9 cellular contexts compared by ENCODE assay signal in the genomic region with DNA sequence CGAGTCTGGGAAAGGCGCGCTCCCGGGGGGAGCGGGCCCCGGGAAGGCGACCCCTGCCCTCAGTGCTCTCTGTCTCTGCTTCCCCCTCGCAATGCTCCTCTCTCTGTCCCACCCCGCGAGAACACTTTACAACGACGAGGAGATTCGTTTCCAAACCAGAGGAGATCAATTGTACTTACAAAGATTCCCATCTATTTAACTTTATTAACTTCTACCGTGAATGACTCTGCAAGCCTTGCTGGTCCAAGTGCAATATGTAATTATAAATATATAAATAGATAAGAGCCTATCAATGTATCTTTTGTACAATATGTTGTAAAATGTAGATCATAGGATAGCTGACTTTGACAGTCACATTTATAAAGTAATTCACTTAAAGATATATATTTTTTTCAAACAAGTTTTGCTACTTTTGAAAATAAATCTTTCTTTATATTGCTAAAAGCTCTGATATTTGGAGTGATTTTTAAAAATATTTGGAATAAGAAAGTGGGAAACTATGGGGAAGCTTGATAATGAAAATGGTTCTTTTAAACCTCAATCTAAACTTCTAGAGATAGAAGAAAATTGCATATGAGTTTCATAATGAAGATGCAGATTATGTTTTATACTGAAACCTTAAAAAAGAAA. TPM values are rescaled to one million over a fixed set of nuclear protein-coding genes. Genes with fewer than 3 reads are reported as not detected.
DNase-seq lines count a peak whose midpoint lies in the region; ATAC-seq, FAIRE-seq and TF ChIP-seq lines count a peak whose summit lies in the region.
"Had no signal": no experiment of that assay in that cellular context is flagged by ENCODE, and none has a peak within 500 bp of the region (broad histone marks: within the 10 kb centered on the region; RNA-seq: fewer than 3 reads in every experiment).

No MANE protein-coding gene starts in this region.

- TF ChIP-seq CTCF in activated CD8-positive, alpha-beta T cell treated with anti-CD3 and anti-CD28 coated beads for 36 hours (IDR thresholded peaks at IDR 0.05), result no peak

- CTCF ChIA-PET in activated CD8-positive, alpha-beta T cell treated with anti-CD3 and anti-CD28 coated beads for 36 hours (lab: Charles Lee), result interaction anchor here (0.7 kb wide), 1 partner anchor 54 kb away, joined by 3 read pairs; no protein-coding TSS in a partner anchor

- DNase-seq in activated CD8-positive, alpha-beta T cell treated with anti-CD3 and anti-CD28 coated beads for 36 hours, result no peak
- DNase-seq in small intestine (no peak), GM19240 (ENCODE audit: insufficient read length, low spot score) (no peak)
- no peak for DNase-seq in activated CD4-positive, alpha-beta T cell treated with anti-CD3 and anti-CD28 coated beads for 4 hours
- DNase-seq: NCI-H187 treated with DMSO at 0.1 percent for 48 hours; stimulated activated CD4-positive, alpha-beta T cell treated with anti-CD3 and anti-CD28 coated beads, Interleukin-2, amount 100 ng/mL, for 48 hours had no signal

- no peaks in the 10 kb centered on the region for H3K9me3 Mint-ChIP-seq in activated CD8-positive, alpha-beta T cell treated with anti-CD3 and anti-CD28 coated beads for 36 hours

- H3K4me3 ChIP-seq in HUES48 (ENCODE audit: low read depth, low read length) (peak overlapping the region; percentile 57), iPS-18c (ENCODE audit: insufficient read depth, low read depth, low read length) (peak overlapping the region; percentile 40), small intestine (ENCODE audit: low read depth in 1 of 2, low read length in 2 of 2) (peak overlapping the region; percentile 27 to 38)

- POLR2A ChIA-PET in activated CD8-positive, alpha-beta T cell treated with anti-CD3 and anti-CD28 coated beads for 36 hours (lab: Charles Lee), result no interaction called here

- H3K27me3 ChIP-seq in HUES48 (ENCODE audit: control insufficient read depth, insufficient read depth, low read length) (peaks cover 100% of the 10 kb centered on the region), small intestine (ENCODE audit: control insufficient read depth in 2 of 2, insufficient read depth in 2 of 2, low read length in 2 of 2) (peaks cover 8 to 17% of the 10 kb centered on the region in 2 donors)

- no peak for ATAC-seq in activated CD8-positive, alpha-beta T cell treated with anti-CD3 and anti-CD28 coated beads for 36 hours
- ATAC-seq in GM21515 (IDR thresholded peaks at IDR 0.05; ENCODE audit: unreplicated experiment), result no peak

- peak overlapping the region; percentile 35 for H3K4me3 Mint-ChIP-seq in activated CD8-positive, alpha-beta T cell treated with anti-CD3 and anti-CD28 coated beads for 36 hours

- H3K27ac ChIP-seq in HUES48 (ENCODE audit: low read depth, low read length) (no peak overlapping the region), small intestine (ENCODE audit: low read depth in 1 of 2, low read length in 1 of 2) (peak overlapping the region; percentile 30 to 94)

- H3K27ac Mint-ChIP-seq in activated CD8-positive, alpha-beta T cell treated with anti-CD3 and anti-CD28 coated beads for 36 hours, result no peak overlapping the region

- H3K4me1 Mint-ChIP-seq in activated CD8-positive, alpha-beta T cell treated with anti-CD3 and anti-CD28 coated beads for 36 hours (ENCODE audit: low read depth), result peaks cover 33% of the 10 kb centered on the region

- no peaks in the 10 kb centered on the region for H3K36me3 Mint-ChIP-seq in activated CD8-positive, alpha-beta T cell treated with anti-CD3 and anti-CD28 coated beads for 36 hours (ENCODE audit: low read depth)

- WGBS in small intestine, 3 donors, result 1% methylated on average over 14 of the region's 14 CpGs

- peaks cover 82% of the 10 kb centered on the region for H3K27me3 Mint-ChIP-seq in activated CD8-positive, alpha-beta T cell treated with anti-CD3 and anti-CD28 coated beads for 36 hours

- FAIRE-seq in small intestine (lab: Jason Lieb, UNC), result peak; percentile 15

- H3K4me1 ChIP-seq in HUES48 (ENCODE audit: control insufficient read depth, insufficient read depth, low read length), result peaks cover 49% of the 10 kb centered on the region
- H3K4me1 ChIP-seq in small intestine (ENCODE audit: control insufficient read depth in 2 of 2, insufficient read depth in 1 of 2, low read depth in 1 of 2, low read length in 1 of 2), result peaks cover 6 to 9% of the 10 kb centered on the region in 2 donors

- intact Hi-C loops in activated CD8-positive, alpha-beta T cell treated with anti-CD3 and anti-CD28 coated beads for 36 hours (cut with micrococcal nuclease), result loop anchor here (5.0 kb wide), 1 partner anchor 35 kb away; no protein-coding TSS in a partner anchor

- no peaks in the 10 kb centered on the region for H3K36me3 ChIP-seq in HUES48 (ENCODE audit: control insufficient read depth, insufficient read depth, low read length)
- no peaks in the 10 kb centered on the region for H3K36me3 ChIP-seq in small intestine (ENCODE audit: control insufficient read depth in 2 of 2, insufficient read depth in 2 of 2, low read length in 2 of 2)

- H3K9me3 ChIP-seq in HUES48 (ENCODE audit: control insufficient read depth, insufficient read depth, low read length), result no peaks in the 10 kb centered on the region
- H3K9me3 ChIP-seq in iPS-18c (ENCODE audit: control insufficient read depth, insufficient read depth, low read length), result peaks cover 2% of the 10 kb centered on the region
- H3K9me3 ChIP-seq in small intestine (ENCODE audit: control insufficient read depth, low read depth), result no peaks in the 10 kb centered on the region

- H3K9ac ChIP-seq in HUES48 (ENCODE audit: low read depth, low read length), result no peak overlapping the region

RNA-seq across cellular contexts. Expression of a gene that starts 3.0 kb away (rescaled TPM):
- total RNA-seq in activated CD8-positive, alpha-beta T cell treated with anti-CD3 and anti-CD28 coated beads for 36 hours, result not detected
- 10 to 100 TPM in 1 of 3 donors, 1 to 10 TPM in 1, under 1 TPM in 1; 0.45 to 10.8 (median 6.9) TPM for polyA plus RNA-seq in small intestine
